Comparison of ENCODE assay signal across 17 cellular contexts in the genomic region with DNA sequence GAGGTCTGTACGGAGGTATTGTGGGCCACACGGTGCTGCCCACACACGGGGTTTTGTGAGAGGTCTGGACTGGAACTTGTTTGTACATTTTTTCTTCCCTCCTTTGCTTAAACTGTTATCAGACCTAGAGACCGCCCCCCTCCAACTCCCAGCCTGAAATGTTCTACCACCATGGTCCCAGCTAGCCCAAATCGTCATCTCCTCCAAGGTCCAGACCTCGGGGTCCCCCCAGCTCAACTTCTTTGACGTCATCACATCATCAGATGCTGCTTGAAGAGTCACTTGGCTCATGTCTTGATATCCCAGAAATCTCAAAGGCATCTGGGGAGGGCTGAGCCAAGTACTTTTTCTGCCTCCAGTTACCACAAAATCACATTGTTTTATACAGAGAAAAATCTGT. TPM values are rescaled to one million over a fixed set of nuclear protein-coding genes. Genes with fewer than 3 reads are reported as not detected.
A peak's percentile ranks its signal among the peaks of the same experiment; 100 is the strongest.
DNase-seq lines count a peak whose midpoint lies in the region; ATAC-seq, FAIRE-seq and TF ChIP-seq lines count a peak whose summit lies in the region.
"Had no signal": no experiment of that assay in that cellular context is flagged by ENCODE, and none has a peak within 500 bp of the region (broad histone marks: within the 10 kb centered on the region; RNA-seq: fewer than 3 reads in every experiment).

No MANE protein-coding gene starts in this region.

- peak overlapping the region; percentile 30 for H3K27ac Mint-ChIP-seq in dendritic cell treated with granulocyte-macrophage colony-stimulating factor and Interleukin-4, amounts not matched to agents 40 ng/mL and 50 ng/mL, for 4 days
- H3K27ac Mint-ChIP-seq: CD4-positive, alpha-beta memory T cell; GM23338; H9 had no signal

- ATAC-seq in HepG2 (no peak), right lobe of liver (no peak), HG03520 (IDR thresholded peaks at IDR 0.05; ENCODE audit: unreplicated experiment) (no peak)
- ATAC-seq: A549, GM12878, GM23338 had no signal

- peaks cover 20% of the 10 kb centered on the region for H3K4me1 Mint-ChIP-seq in dendritic cell treated with granulocyte-macrophage colony-stimulating factor and Interleukin-4, amounts not matched to agents 40 ng/mL and 50 ng/mL, for 4 days (ENCODE audit: low read depth)

- H3K36me3 ChIP-seq in HepG2 (replicated peaks in 1 of 2; ENCODE audit: control insufficient read depth in 1 of 2, insufficient read depth in 2 of 2, low read length in 2 of 2), result no peaks in the 10 kb centered on the region
- H3K36me3 ChIP-seq in right lobe of liver, result no peaks in the 10 kb centered on the region
- no peaks in the 10 kb centered on the region for H3K36me3 ChIP-seq in osteoblast (ENCODE audit: insufficient read depth, low read length)
- H3K36me3 ChIP-seq: BE2C had no signal

- H3K4me2 ChIP-seq in HepG2 (ENCODE audit: low read depth, low read length) (no peak overlapping the region), osteoblast (ENCODE audit: insufficient read depth, low read length) (no peak overlapping the region)
- H3K4me2 ChIP-seq: A549, GM23338 had no signal

- POLR2A ChIA-PET in HepG2 (lab: Yijun Ruan, JAX), result interaction anchor here (1.1 kb wide), 1 partner anchor 54 kb away, joined by 3 read pairs; no protein-coding TSS in a partner anchor

- no peak overlapping the region for H3K9ac ChIP-seq in HepG2 (ENCODE audit: insufficient read depth, low read depth, low read length)

- intact Hi-C loops in HepG2 (cut with micrococcal nuclease; ENCODE audit: unreplicated experiment) (loop anchor here (5.0 to 10.0 kb wide), 4 partner anchors 49 to 784 kb away; no protein-coding TSS in a partner anchor), right lobe of liver (cut with DNase I) (no loop called here)
- intact Hi-C loops in dendritic cell treated with granulocyte-macrophage colony-stimulating factor and Interleukin-4, amounts not matched to agents 40 ng/mL and 50 ng/mL, for 4 days (cut with micrococcal nuclease), result no loop called here

- H3K79me2 ChIP-seq in HepG2 (ENCODE audit: insufficient read depth, low read length) (no peaks in the 10 kb centered on the region), osteoblast (ENCODE audit: insufficient read depth, low read length) (no peaks in the 10 kb centered on the region)

- no peak overlapping the region for H3K27ac ChIP-seq in HepG2 (ENCODE audit: extremely low read length, insufficient read depth, low read length)
- H3K27ac ChIP-seq in right lobe of liver, result no peak overlapping the region
- no peak overlapping the region for H3K27ac ChIP-seq in osteoblast (ENCODE audit: low read depth, low read length)
- H3K27ac ChIP-seq: A549, C4-2B had no signal

- H3K9me3 Mint-ChIP-seq in dendritic cell treated with granulocyte-macrophage colony-stimulating factor and Interleukin-4, amounts not matched to agents 40 ng/mL and 50 ng/mL, for 4 days, result no peaks in the 10 kb centered on the region
- H3K9me3 Mint-ChIP-seq: GM23338, H9 had no signal

- H3K4me3 ChIP-seq in HepG2 (replicated peaks in 1 of 3; ENCODE audit: insufficient read depth in 1 of 3, low read depth in 2 of 3, low read length in 3 of 3) (no peak overlapping the region), right lobe of liver (no peak overlapping the region), osteoblast (ENCODE audit: insufficient read depth, low read length) (no peak overlapping the region)
- H3K4me3 ChIP-seq: A549, GM12878, GM23338 had no signal

- no peaks in the 10 kb centered on the region for H4K20me1 ChIP-seq in HepG2 (ENCODE audit: insufficient read depth, low read length)
- H4K20me1 ChIP-seq in osteoblast (ENCODE audit: insufficient read depth, low read length), result no peaks in the 10 kb centered on the region

- no peaks in the 10 kb centered on the region for H3K9me3 ChIP-seq in HepG2 (ENCODE audit: low read length)
- H3K9me3 ChIP-seq in right lobe of liver, result no peaks in the 10 kb centered on the region
- no peaks in the 10 kb centered on the region for H3K9me3 ChIP-seq in osteoblast (ENCODE audit: low read depth, low read length)
- H3K9me3 ChIP-seq: A549, BE2C had no signal

- no TSS peak for BruUV-seq in HepG2 (replicated peaks; lab: Mats Ljungman, UMichigan)

- 76% methylated on average over 7 of the region's 7 CpGs for WGBS in HepG2 (ENCODE audit: low lambda C conversion rate)
- WGBS in right lobe of liver (ENCODE audit: insufficient coverage, low coverage, low lambda C conversion rate, missing lambda C conversion rate), result 70% methylated on average over 5 of the region's 7 CpGs

- no peak for TF ChIP-seq RAD21 in HepG2 (CRISPR knock-in tag; IDR thresholded peaks at IDR 0.05)

- no peak overlapping the region for H3K4me3 Mint-ChIP-seq in dendritic cell treated with granulocyte-macrophage colony-stimulating factor and Interleukin-4, amounts not matched to agents 40 ng/mL and 50 ng/mL, for 4 days
- H3K4me3 Mint-ChIP-seq: GM23338, H9 had no signal

- no peak for TF ChIP-seq EP300 in HepG2 (IDR thresholded peaks at IDR 0.05; ENCODE audit: low read depth in 2 of 2, low read length in 2 of 2)
- TF ChIP-seq EP300 in HepG2 (CRISPR knock-in tag; IDR thresholded peaks at IDR 0.05; ENCODE audit: borderline replicate concordance), result no peak

- H3K36me3 Mint-ChIP-seq in dendritic cell treated with granulocyte-macrophage colony-stimulating factor and Interleukin-4, amounts not matched to agents 40 ng/mL and 50 ng/mL, for 4 days (ENCODE audit: low read depth), result peaks cover 20% of the 10 kb centered on the region

- H3K27me3 Mint-ChIP-seq in dendritic cell treated with granulocyte-macrophage colony-stimulating factor and Interleukin-4, amounts not matched to agents 40 ng/mL and 50 ng/mL, for 4 days, result peaks cover 1% of the 10 kb centered on the region

- H3K4me1 ChIP-seq in HepG2 (ENCODE audit: insufficient read depth, low read length), result peaks cover 34% of the 10 kb centered on the region
- H3K4me1 ChIP-seq in right lobe of liver, result no peaks in the 10 kb centered on the region
- peaks cover 11% of the 10 kb centered on the region for H3K4me1 ChIP-seq in osteoblast (ENCODE audit: insufficient read depth, low read length)
- H3K4me1 ChIP-seq: A549, BE2C had no signal

- CTCF ChIA-PET in HepG2 (lab: Yijun Ruan, JAX; ENCODE audit: low intra/inter-chr PET ratio, low total read pairs), result no interaction called here

- in situ Hi-C loops in HepG2 (cut with HindIII; ENCODE audit: extremely low pct_ligation_motif_present, low pct_unique_long_range_greater_than_20kb), result no loop called here

- H2AFZ ChIP-seq in HepG2 (ENCODE audit: low read length), result no peak overlapping the region
- H2AFZ ChIP-seq in osteoblast (ENCODE audit: low read length), result peak overlapping the region; percentile 43
- H2AFZ ChIP-seq: GM23338 had no signal

- no peak for FAIRE-seq in HepG2 (lab: Jason Lieb, UNC)
- FAIRE-seq: A549, GM12878, GM18507, HTR-8/SVneo had no signal

- H3K27me3 ChIP-seq in HepG2 (ENCODE audit: control insufficient read depth in 1 of 2, insufficient read depth in 2 of 2, low read length in 2 of 2) (no peaks in the 10 kb centered on the region; a peak in 1 of 5 replicates), right lobe of liver (no peaks in the 10 kb centered on the region), osteoblast (ENCODE audit: insufficient read depth, low read length) (no peaks in the 10 kb centered on the region)

- TF ChIP-seq CTCF in HepG2 (CRISPR knock-in tag; IDR thresholded peaks at IDR 0.05) (no peak), right lobe of liver (IDR thresholded peaks at IDR 0.05) (no peak), osteoblast (IDR thresholded peaks at IDR 0.05; ENCODE audit: extremely low read depth, low read depth, low read length) (no peak)

- DNase-seq in HepG2 (ENCODE audit: low spot score) (no peak), right lobe of liver (no peak), osteoblast (ENCODE audit: insufficient read length, low spot score, missing footprints) (no peak)
- no peak for DNase-seq in activated CD4-positive, alpha-beta T cell treated with anti-CD3 and anti-CD28 coated beads for 48 hours
- DNase-seq: BE2C; CD4-positive, alpha-beta memory T cell; DMS79; H9 had no signal

- TF ChIP-seq POLR2A in HepG2 (IDR thresholded peaks at IDR 0.05; ENCODE audit: insufficient read depth in 1 of 2, low read depth in 2 of 2, low read length in 2 of 2) (no peak), right lobe of liver (IDR thresholded peaks at IDR 0.05) (no peak)

RNA-seq across cellular contexts. Expression of a gene that starts 2.8 kb away (rescaled TPM):
- total RNA-seq in HepG2 (2016; rRNA removed; fragmentation: Illumina TruSeq; extraction: Trizol), result 5.1 and 8.9 TPM in 2 replicates
- 2.5 and 4.6 TPM in 2 replicates for total RNA-seq in HepG2 (2016; cell fraction: cytosol; rRNA removed; fragmentation: Illumina TruSeq; extraction: Trizol; ENCODE audit: low read depth)
- total RNA-seq in HepG2 (2016; cell fraction: insoluble cytoplasmic fraction; rRNA removed; fragmentation: Illumina TruSeq; extraction: Trizol), result 3.5 and 6.9 TPM in 2 replicates
- 2.6 and 3.3 TPM in 2 replicates for total RNA-seq in HepG2 (2016; cell fraction: membrane; rRNA removed; fragmentation: Illumina TruSeq; extraction: Trizol)
- total RNA-seq in HepG2 (2016; cell fraction: nucleus; rRNA removed; fragmentation: Illumina TruSeq; extraction: Trizol), result 4.1 and 5.5 TPM in 2 replicates
- polyA plus RNA-seq in HepG2 (2011; rRNA removed), result 0.67 and 0.90 TPM in 2 replicates
- polyA plus RNA-seq in HepG2 (2011; cell fraction: cytosol; rRNA removed), result 0.87 and 1.2 TPM in 2 replicates
- 0.24 and 0.33 TPM in 2 replicates for polyA plus RNA-seq in HepG2 (2011; cell fraction: nucleus; rRNA removed)
- 0.55 and 0.60 TPM in 2 replicates for polyA plus RNA-seq in HepG2 (2012)
- polyA plus RNA-seq in HepG2 (2016; cell fraction: cytosol; fragmentation: Illumina TruSeq; extraction: Trizol; ENCODE audit: low read depth), result 0.19 and 0.36 TPM in 2 replicates
- polyA plus RNA-seq in HepG2 (2016; cell fraction: insoluble cytoplasmic fraction; fragmentation: Illumina TruSeq; extraction: Trizol; ENCODE audit: low read depth), result 4.2 and 4.9 TPM in 2 replicates
- 0.62 and 0.71 TPM in 2 replicates for polyA plus RNA-seq in HepG2 (2016; cell fraction: membrane; fragmentation: Illumina TruSeq; extraction: Trizol; ENCODE audit: low read depth)
- polyA plus RNA-seq in HepG2 (2016; cell fraction: nucleus; fragmentation: Illumina TruSeq; extraction: Trizol; ENCODE audit: insufficient read depth, low read depth), result 1.8 and 4.2 TPM in 2 replicates
- polyA minus RNA-seq in HepG2 (2011; rRNA and poly(A)+ RNA removed; ENCODE audit: low replicate concordance), result 0.02 and 1.5 TPM in 2 replicates
- polyA minus RNA-seq in HepG2 (2011; cell fraction: cytosol; rRNA and poly(A)+ RNA removed), result 1.1 and 1.3 TPM in 2 replicates
- 2.0 and 4.2 TPM in 2 replicates for polyA minus RNA-seq in HepG2 (2011; cell fraction: nucleus; rRNA and poly(A)+ RNA removed)
- total RNA-seq in right lobe of liver, result under 1 TPM; 0.31 to 0.93 (median 0.55) TPM
- total RNA-seq in osteoblast, result 1.8 and 2.7 TPM in 2 replicates
- total RNA-seq: G401, GM12878, GM23338 had no signal
- polyA plus RNA-seq: GM12878 had no signal

RNA-seq across cellular contexts. Expression of a gene that starts 39.1 kb away (rescaled TPM):
- 72.5 and 75.6 TPM in 2 replicates for total RNA-seq in HepG2 (2016; rRNA removed; fragmentation: Illumina TruSeq; extraction: Trizol)
- 55.6 and 56.1 TPM in 2 replicates for total RNA-seq in HepG2 (2016; cell fraction: cytosol; rRNA removed; fragmentation: Illumina TruSeq; extraction: Trizol; ENCODE audit: low read depth)
- 72.3 and 75.6 TPM in 2 replicates for total RNA-seq in HepG2 (2016; cell fraction: insoluble cytoplasmic fraction; rRNA removed; fragmentation: Illumina TruSeq; extraction: Trizol)
- total RNA-seq in HepG2 (2016; cell fraction: membrane; rRNA removed; fragmentation: Illumina TruSeq; extraction: Trizol), result 63.4 and 63.9 TPM in 2 replicates
- 84.2 and 88.8 TPM in 2 replicates for total RNA-seq in HepG2 (2016; cell fraction: nucleus; rRNA removed; fragmentation: Illumina TruSeq; extraction: Trizol)
- polyA plus RNA-seq in HepG2 (2011; rRNA removed), result 30.0 and 34.0 TPM in 2 replicates
- polyA plus RNA-seq in HepG2 (2011; cell fraction: cytosol; rRNA removed), result 21.3 and 29.7 TPM in 2 replicates
- 11.0 and 14.0 TPM in 2 replicates for polyA plus RNA-seq in HepG2 (2011; cell fraction: nucleus; rRNA removed)
- polyA plus RNA-seq in HepG2 (2012), result 42.6 and 62.0 TPM in 2 replicates
- 24.8 and 29.4 TPM in 2 replicates for polyA plus RNA-seq in HepG2 (2016; cell fraction: cytosol; fragmentation: Illumina TruSeq; extraction: Trizol; ENCODE audit: low read depth)
- 57.9 and 64.0 TPM in 2 replicates for polyA plus RNA-seq in HepG2 (2016; cell fraction: insoluble cytoplasmic fraction; fragmentation: Illumina TruSeq; extraction: Trizol; ENCODE audit: low read depth)
- 37.1 and 37.2 TPM in 2 replicates for polyA plus RNA-seq in HepG2 (2016; cell fraction: membrane; fragmentation: Illumina TruSeq; extraction: Trizol; ENCODE audit: low read depth)
- 51.6 and 58.3 TPM in 2 replicates for polyA plus RNA-seq in HepG2 (2016; cell fraction: nucleus; fragmentation: Illumina TruSeq; extraction: Trizol; ENCODE audit: insufficient read depth, low read depth)
- 8.9 and 29.4 TPM in 2 replicates for polyA minus RNA-seq in HepG2 (2011; rRNA and poly(A)+ RNA removed; ENCODE audit: low replicate concordance)
- polyA minus RNA-seq in HepG2 (2011; cell fraction: cytosol; rRNA and poly(A)+ RNA removed), result 24.4 and 29.4 TPM in 2 replicates
- 119 and 153 TPM in 2 replicates for polyA minus RNA-seq in HepG2 (2011; cell fraction: nucleus; rRNA and poly(A)+ RNA removed)
- total RNA-seq in right lobe of liver, result 10 to 100 TPM; 13.1 to 23.4 (median 19.5) TPM
- total RNA-seq in osteoblast, result 55.7 and 56.5 TPM in 2 replicates
